In genomic region chr10:70538195-70538520, GRCh38 we compare ENCODE assay signal across 14 cellular contexts.
"Had no signal": no experiment of that assay in that cellular context is flagged by ENCODE, and none has a peak within 500 bp of the region (broad histone marks: within the 10 kb centered on the region; RNA-seq: fewer than 3 reads in every experiment).

No MANE protein-coding gene starts in this region.

- H3K36me3 ChIP-seq: transverse colon had no signal

- H3K27ac ChIP-seq: psoas muscle, spleen, thoracic aorta, transverse colon had no signal

- H3K4me1 ChIP-seq: psoas muscle, transverse colon had no signal

- FAIRE-seq: colon, frontal cortex, keratinocyte had no signal

- H3K27me3 ChIP-seq: spleen, transverse colon had no signal

- DNase-seq: cerebellar nuclear complex; immature natural killer cell; mammary epithelial cell; psoas muscle; retina; spleen; stimulated activated CD4-positive, alpha-beta T cell treated with anti-CD3 and anti-CD28 coated beads, Interleukin-4, amount 100 ng/mL, for 24 hours; substantia nigra had no signal

- ATAC-seq: sciatic nerve had no signal

- H3K4me3 ChIP-seq: psoas muscle, spleen, thoracic aorta, transverse colon had no signal

- H3K9me3 ChIP-seq: psoas muscle, spleen, thoracic aorta, transverse colon had no signal
